In the genomic region with DNA sequence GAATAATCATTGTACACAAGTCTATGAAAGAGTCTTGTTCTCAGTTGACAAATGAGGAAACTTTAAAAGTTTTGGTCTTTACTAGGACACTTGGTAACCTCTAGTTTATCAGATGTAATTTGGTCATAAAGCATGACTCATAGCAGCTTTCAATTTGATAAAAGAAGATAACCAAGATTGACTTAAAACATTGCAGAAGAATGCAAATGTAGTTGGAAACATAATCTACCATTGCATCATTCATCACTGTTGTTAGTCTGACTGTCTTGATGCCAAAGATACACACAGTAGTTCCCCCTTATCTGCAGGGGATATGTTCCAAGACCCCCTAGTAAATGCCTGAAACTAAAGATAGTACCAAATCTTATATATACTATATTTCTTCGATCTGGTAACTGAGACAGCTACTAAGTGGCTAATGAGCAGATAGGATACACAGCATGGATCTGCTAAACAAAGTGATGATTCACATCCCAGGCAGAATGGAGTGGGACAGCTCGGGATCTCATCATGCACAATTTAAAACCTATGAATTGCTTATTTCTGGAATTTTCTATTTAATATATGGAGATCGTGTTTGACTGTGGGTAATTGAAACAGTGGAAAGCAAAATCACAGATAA, we compare ENCODE assay signal across 2 cellular contexts.
A peak's percentile ranks its signal among the peaks of the same experiment; 100 is the strongest.
TF ChIP-seq lines count a peak whose summit lies in the region.

No MANE protein-coding gene starts in this region.

TF ChIP-seq in A549, 52 proteins besides CTCF, POLR2A, EP300 and RAD21 (continued from another document):
- TF ChIP-seq, protein P1, sequence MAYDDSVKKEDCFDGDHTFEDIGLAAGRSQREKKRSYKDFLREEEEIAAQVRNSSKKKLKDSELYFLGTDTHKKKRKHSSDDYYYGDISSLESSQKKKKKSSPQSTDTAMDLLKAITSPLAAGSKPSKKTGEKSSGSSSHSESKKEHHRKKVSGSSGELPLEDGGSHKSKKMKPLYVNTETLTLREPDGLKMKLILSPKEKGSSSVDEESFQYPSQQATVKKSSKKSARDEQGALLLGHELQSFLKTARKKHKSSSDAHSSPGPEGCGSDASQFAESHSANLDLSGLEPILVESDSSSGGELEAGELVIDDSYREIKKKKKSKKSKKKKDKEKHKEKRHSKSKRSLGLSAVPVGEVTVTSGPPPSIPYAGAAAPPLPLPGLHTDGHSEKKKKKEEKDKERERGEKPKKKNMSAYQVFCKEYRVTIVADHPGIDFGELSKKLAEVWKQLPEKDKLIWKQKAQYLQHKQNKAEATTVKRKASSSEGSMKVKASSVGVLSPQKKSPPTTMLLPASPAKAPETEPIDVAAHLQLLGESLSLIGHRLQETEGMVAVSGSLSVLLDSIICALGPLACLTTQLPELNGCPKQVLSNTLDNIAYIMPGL (CRISPR knock-in tag; IDR thresholded peaks at IDR 0.05; ENCODE audit: borderline replicate concordance): no peak
- no peak for TF ChIP-seq EHMT2 (IDR thresholded peaks at IDR 0.05; ENCODE audit: low read depth)
- TF ChIP-seq, protein P2, sequence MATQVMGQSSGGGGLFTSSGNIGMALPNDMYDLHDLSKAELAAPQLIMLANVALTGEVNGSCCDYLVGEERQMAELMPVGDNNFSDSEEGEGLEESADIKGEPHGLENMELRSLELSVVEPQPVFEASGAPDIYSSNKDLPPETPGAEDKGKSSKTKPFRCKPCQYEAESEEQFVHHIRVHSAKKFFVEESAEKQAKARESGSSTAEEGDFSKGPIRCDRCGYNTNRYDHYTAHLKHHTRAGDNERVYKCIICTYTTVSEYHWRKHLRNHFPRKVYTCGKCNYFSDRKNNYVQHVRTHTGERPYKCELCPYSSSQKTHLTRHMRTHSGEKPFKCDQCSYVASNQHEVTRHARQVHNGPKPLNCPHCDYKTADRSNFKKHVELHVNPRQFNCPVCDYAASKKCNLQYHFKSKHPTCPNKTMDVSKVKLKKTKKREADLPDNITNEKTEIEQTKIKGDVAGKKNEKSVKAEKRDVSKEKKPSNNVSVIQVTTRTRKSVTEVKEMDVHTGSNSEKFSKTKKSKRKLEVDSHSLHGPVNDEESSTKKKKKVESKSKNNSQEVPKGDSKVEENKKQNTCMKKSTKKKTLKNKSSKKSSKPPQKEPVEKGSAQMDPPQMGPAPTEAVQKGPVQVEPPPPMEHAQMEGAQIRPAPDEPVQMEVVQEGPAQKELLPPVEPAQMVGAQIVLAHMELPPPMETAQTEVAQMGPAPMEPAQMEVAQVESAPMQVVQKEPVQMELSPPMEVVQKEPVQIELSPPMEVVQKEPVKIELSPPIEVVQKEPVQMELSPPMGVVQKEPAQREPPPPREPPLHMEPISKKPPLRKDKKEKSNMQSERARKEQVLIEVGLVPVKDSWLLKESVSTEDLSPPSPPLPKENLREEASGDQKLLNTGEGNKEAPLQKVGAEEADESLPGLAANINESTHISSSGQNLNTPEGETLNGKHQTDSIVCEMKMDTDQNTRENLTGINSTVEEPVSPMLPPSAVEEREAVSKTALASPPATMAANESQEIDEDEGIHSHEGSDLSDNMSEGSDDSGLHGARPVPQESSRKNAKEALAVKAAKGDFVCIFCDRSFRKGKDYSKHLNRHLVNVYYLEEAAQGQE (IDR thresholded peaks at IDR 0.05): no peak
- TF ChIP-seq NPAS2 (CRISPR knock-in tag; IDR thresholded peaks at IDR 0.05; ENCODE audit: borderline replicate concordance): no peak
- no peak for TF ChIP-seq FOSL2 (IDR thresholded peaks at IDR 0.05)
- no peak for TF ChIP-seq FOSL2 (CRISPR knock-in tag; IDR thresholded peaks at IDR 0.05)
- TF ChIP-seq, protein P3, sequence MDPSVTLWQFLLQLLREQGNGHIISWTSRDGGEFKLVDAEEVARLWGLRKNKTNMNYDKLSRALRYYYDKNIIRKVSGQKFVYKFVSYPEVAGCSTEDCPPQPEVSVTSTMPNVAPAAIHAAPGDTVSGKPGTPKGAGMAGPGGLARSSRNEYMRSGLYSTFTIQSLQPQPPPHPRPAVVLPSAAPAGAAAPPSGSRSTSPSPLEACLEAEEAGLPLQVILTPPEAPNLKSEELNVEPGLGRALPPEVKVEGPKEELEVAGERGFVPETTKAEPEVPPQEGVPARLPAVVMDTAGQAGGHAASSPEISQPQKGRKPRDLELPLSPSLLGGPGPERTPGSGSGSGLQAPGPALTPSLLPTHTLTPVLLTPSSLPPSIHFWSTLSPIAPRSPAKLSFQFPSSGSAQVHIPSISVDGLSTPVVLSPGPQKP (IDR thresholded peaks at IDR 0.05; ENCODE audit: low read depth, low read length): no peak
- TF ChIP-seq NFE2L2 (conservative IDR thresholded peaks at IDR 0.05; ENCODE audit: low read length): no peak
- TF ChIP-seq KDM1A (IDR thresholded peaks at IDR 0.05; ENCODE audit: low read depth): no peak
- no peak for TF ChIP-seq RCOR1 (IDR thresholded peaks at IDR 0.05; ENCODE audit: low read depth, low read length)
- TF ChIP-seq HOXB5 (CRISPR knock-in tag; IDR thresholded peaks at IDR 0.05): no peak
- no peak for TF ChIP-seq MYC (IDR thresholded peaks at IDR 0.05; ENCODE audit: borderline replicate concordance, low read length)

TF ChIP-seq in K562, 482 proteins besides CTCF, POLR2A, EP300 and RAD21 (continued from another document):
- TF ChIP-seq, protein P4, sequence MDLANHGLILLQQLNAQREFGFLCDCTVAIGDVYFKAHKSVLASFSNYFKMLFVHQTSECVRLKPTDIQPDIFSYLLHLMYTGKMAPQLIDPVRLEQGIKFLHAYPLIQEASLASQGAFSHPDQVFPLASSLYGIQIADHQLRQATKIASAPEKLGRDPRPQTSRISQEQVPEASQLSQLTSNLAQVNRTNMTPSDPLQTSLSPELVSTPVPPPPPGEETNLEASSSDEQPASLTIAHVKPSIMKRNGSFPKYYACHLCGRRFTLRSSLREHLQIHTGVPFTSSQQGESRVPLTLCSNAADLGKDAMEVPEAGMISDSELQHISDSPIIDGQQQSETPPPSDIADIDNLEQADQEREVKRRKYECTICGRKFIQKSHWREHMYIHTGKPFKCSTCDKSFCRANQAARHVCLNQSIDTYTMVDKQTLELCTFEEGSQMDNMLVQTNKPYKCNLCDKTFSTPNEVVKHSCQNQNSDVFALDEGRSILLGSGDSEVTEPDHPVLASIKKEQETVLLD (IDR thresholded peaks at IDR 0.05): no peak
- TF ChIP-seq HNRNPL (IDR thresholded peaks at IDR 0.05; ENCODE audit: low read depth, low read length) (no peak), RAD51 (IDR thresholded peaks at IDR 0.05; ENCODE audit: borderline replicate concordance, low read depth) (no peak), CHCHD3 (CRISPR knock-in tag; IDR thresholded peaks at IDR 0.05) (no peak), PHB (CRISPR knock-in tag; IDR thresholded peaks at IDR 0.05) (no peak), CEBPG (CRISPR knock-in tag; IDR thresholded peaks at IDR 0.05) (no peak), CEBPG (tag; conservative IDR thresholded peaks at IDR 0.05 in 1 of 2, IDR thresholded peaks at IDR 0.05 in 1 of 2) (peak; percentile 13 to 68; a peak in 2 of 4 replicates), ZNF24 (IDR thresholded peaks at IDR 0.05) (no peak)
- TF ChIP-seq, protein P5, sequence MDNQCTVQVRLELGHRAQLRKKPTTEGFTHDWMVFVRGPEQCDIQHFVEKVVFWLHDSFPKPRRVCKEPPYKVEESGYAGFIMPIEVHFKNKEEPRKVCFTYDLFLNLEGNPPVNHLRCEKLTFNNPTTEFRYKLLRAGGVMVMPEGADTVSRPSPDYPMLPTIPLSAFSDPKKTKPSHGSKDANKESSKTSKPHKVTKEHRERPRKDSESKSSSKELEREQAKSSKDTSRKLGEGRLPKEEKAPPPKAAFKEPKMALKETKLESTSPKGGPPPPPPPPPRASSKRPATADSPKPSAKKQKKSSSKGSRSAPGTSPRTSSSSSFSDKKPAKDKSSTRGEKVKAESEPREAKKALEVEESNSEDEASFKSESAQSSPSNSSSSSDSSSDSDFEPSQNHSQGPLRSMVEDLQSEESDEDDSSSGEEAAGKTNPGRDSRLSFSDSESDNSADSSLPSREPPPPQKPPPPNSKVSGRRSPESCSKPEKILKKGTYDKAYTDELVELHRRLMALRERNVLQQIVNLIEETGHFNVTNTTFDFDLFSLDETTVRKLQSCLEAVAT (IDR thresholded peaks at IDR 0.05): no peak
- TF ChIP-seq, protein P6, sequence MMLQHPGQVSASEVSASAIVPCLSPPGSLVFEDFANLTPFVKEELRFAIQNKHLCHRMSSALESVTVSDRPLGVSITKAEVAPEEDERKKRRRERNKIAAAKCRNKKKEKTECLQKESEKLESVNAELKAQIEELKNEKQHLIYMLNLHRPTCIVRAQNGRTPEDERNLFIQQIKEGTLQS (IDR thresholded peaks at IDR 0.05): peak; percentile 37; the same call in 1 of the 2 replicates
- TF ChIP-seq, protein P6 (CRISPR knock-in tag; conservative IDR thresholded peaks at IDR 0.05): no peak
- TF ChIP-seq, protein P7, sequence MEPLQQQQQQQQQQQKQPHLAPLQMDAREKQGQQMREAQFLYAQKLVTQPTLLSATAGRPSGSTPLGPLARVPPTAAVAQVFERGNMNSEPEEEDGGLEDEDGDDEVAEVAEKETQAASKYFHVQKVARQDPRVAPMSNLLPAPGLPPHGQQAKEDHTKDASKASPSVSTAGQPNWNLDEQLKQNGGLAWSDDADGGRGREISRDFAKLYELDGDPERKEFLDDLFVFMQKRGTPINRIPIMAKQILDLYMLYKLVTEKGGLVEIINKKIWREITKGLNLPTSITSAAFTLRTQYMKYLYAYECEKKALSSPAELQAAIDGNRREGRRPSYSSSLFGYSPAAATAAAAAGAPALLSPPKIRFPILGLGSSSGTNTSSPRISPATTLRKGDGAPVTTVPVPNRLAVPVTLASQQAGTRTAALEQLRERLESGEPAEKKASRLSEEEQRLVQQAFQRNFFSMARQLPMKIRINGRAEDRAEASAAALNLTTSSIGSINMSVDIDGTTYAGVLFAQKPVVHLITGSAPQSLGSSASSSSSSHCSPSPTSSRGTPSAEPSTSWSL (CRISPR knock-in tag; IDR thresholded peaks at IDR 0.05; ENCODE audit: borderline replicate concordance): no peak
